In the genomic region with DNA sequence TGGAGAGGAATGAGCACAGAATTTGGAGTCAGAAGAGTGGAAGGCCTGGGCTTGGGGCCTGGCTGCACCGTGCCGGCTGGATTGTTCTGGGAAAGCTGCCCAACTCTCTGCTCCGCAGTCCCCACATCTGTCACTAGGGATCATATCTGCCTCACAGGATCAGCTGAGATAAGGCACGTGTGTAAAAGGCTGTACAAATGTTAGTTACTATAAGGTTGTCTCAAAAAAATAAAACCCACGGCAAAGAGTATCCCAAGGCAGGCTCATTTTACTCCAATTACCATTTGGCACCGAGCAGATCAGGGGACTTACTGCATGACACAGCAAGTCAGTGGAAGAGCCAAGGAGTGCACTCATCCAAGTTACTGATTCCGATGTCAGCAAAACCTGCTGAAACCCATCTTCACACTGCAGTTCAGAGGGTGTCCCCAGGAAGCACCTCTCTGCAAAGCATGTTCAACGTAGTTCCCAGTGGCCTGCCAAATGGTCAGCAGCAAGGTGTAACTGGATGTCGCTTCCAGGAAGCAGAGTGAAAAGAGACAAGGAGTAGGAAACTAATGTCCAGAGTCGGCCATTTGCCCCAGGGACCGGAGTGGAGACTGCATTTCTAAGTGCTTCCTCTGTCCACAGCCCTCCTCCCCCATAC, we compare ENCODE assay signal across 8 cellular contexts. TPM values are rescaled to one million over a fixed set of nuclear protein-coding genes. Genes with fewer than 3 reads are reported as not detected.
DNase-seq lines count a peak whose midpoint lies in the region; FAIRE-seq and TF ChIP-seq lines count a peak whose summit lies in the region.

No MANE protein-coding gene starts in this region.

- H3K4me1 ChIP-seq in astrocyte (ENCODE audit: insufficient read depth, low read length) (peaks cover 26% of the 10 kb centered on the region), hepatocyte (ENCODE audit: insufficient read depth) (peaks cover 15% of the 10 kb centered on the region), small intestine (ENCODE audit: control insufficient read depth in 2 of 2, insufficient read depth in 1 of 2, low read depth in 1 of 2, low read length in 1 of 2) (peaks cover 0 to 3% of the 10 kb centered on the region in 2 donors)

- H3K9me3 ChIP-seq in astrocyte (ENCODE audit: insufficient read depth, low read depth, low read length) (no peaks in the 10 kb centered on the region), hepatocyte (ENCODE audit: low read depth) (no peaks in the 10 kb centered on the region), small intestine (ENCODE audit: control insufficient read depth, low read depth) (no peaks in the 10 kb centered on the region)

- peak overlapping the region; percentile 9 for H3K9ac ChIP-seq in astrocyte (ENCODE audit: low read length)

- peaks cover 2% of the 10 kb centered on the region for H3K9me3 Mint-ChIP-seq in astrocyte (ENCODE audit: unreplicated experiment)

- no peak overlapping the region for H3K4me3 ChIP-seq in Jurkat, Clone E6-1 (ENCODE audit: low read length)
- H3K4me3 ChIP-seq in astrocyte (ENCODE audit: insufficient read depth, low read depth, low read length), result no peak overlapping the region
- no peak overlapping the region for H3K4me3 ChIP-seq in hepatocyte
- no peak overlapping the region for H3K4me3 ChIP-seq in small intestine (ENCODE audit: low read depth in 1 of 2, low read length in 2 of 2)

- H3K27me3 ChIP-seq in astrocyte (ENCODE audit: insufficient read depth, low read length) (no peaks in the 10 kb centered on the region), hepatocyte (no peaks in the 10 kb centered on the region), small intestine (ENCODE audit: control insufficient read depth in 2 of 2, insufficient read depth in 2 of 2, low read length in 2 of 2) (no peaks in the 10 kb centered on the region)

- peaks cover 21% of the 10 kb centered on the region for H3K4me1 Mint-ChIP-seq in astrocyte (ENCODE audit: low read depth, unreplicated experiment)

- no peaks in the 10 kb centered on the region for H3K27me3 Mint-ChIP-seq in astrocyte (ENCODE audit: low read depth, unreplicated experiment)

- DNase-seq in Jurkat, Clone E6-1 (ENCODE audit: low read depth, low spot score), result peak; percentile 28
- peak; percentile 82 for DNase-seq in astrocyte (ENCODE audit: low read depth)
- DNase-seq in hepatocyte (ENCODE audit: low spot score), result peak; percentile 70
- peak; percentile 36 for DNase-seq in small intestine
- DNase-seq in MV-4-11 (lab: John Stamatoyannopoulos, UW), result no peak
- DNase-seq in NCI-H1436 treated with DMSO at 0.1 percent for 48 hours (lab: John Stamatoyannopoulos, UW), result no peak
- DNase-seq in GM13977 (ENCODE audit: low spot score), result no peak

- H3K36me3 ChIP-seq in astrocyte (ENCODE audit: insufficient read depth, low read length), result no peaks in the 10 kb centered on the region
- no peaks in the 10 kb centered on the region for H3K36me3 ChIP-seq in hepatocyte (replicated peaks; ENCODE audit: insufficient read depth, low read depth)
- H3K36me3 ChIP-seq in small intestine (ENCODE audit: control insufficient read depth in 2 of 2, insufficient read depth in 2 of 2, low read length in 2 of 2), result no peaks in the 10 kb centered on the region

- H3K27ac Mint-ChIP-seq in astrocyte (ENCODE audit: unreplicated experiment), result peak overlapping the region; percentile 18

- FAIRE-seq in astrocyte (lab: Jason Lieb, UNC), result no peak
- FAIRE-seq in small intestine (lab: Jason Lieb, UNC), result no peak

- no peaks in the 10 kb centered on the region for H4K20me1 ChIP-seq in astrocyte (ENCODE audit: insufficient read depth, low read length)
- H4K20me1 ChIP-seq in hepatocyte (ENCODE audit: insufficient read depth, poor library complexity, severe bottlenecking), result no peaks in the 10 kb centered on the region

- H2AFZ ChIP-seq in astrocyte (ENCODE audit: low read depth, low read length) (no peak overlapping the region), hepatocyte (no peak overlapping the region)

- H3K4me3 Mint-ChIP-seq in astrocyte (ENCODE audit: unreplicated experiment), result no peak overlapping the region

- H3K9me2 ChIP-seq in hepatocyte (replicated peaks; ENCODE audit: insufficient read depth), result no peaks in the 10 kb centered on the region

- 42% methylated on average over 11 of the region's 11 CpGs for WGBS in hepatocyte (ENCODE audit: low lambda C conversion rate, missing lambda C conversion rate)
- 44 to 48% (median 44%) methylated on average over 11 of the region's 11 CpGs for WGBS in small intestine, 3 donors

- in situ Hi-C loops in GM13977 (cut with MboI; ENCODE audit: low pct_unique_long_range_greater_than_20kb, low sequenced_read_pairs, unreplicated experiment), result no loop called here

- H3K4me2 ChIP-seq in astrocyte (ENCODE audit: low read length) (peak overlapping the region; percentile 31), hepatocyte (peak overlapping the region; percentile 2)

- H3K79me2 ChIP-seq in astrocyte (ENCODE audit: insufficient read depth, low read length) (no peaks in the 10 kb centered on the region), hepatocyte (peaks cover 3% of the 10 kb centered on the region)

- TF ChIP-seq CTCF in 22Rv1 (IDR thresholded peaks at IDR 0.05) (peak; percentile 9; the same call in 1 of the 2 replicates), astrocyte (IDR thresholded peaks at IDR 0.05; ENCODE audit: insufficient read depth, low read depth, low read length) (no peak), hepatocyte (IDR thresholded peaks at IDR 0.05; ENCODE audit: poor library complexity) (peak; percentile 30), GM13977 (IDR thresholded peaks at IDR 0.05; ENCODE audit: extremely low read depth, insufficient read depth, missing control alignments) (no peak)

- H3K27ac ChIP-seq in 22Rv1 (no peak overlapping the region), astrocyte (ENCODE audit: low read depth, low read length) (peak overlapping the region; percentile 16), hepatocyte (peak overlapping the region; percentile 48), small intestine (ENCODE audit: low read depth in 1 of 2, low read length in 1 of 2) (peak overlapping the region in 1 of 2 donors; percentile 36)

- H3K36me3 Mint-ChIP-seq in astrocyte (ENCODE audit: low read depth, unreplicated experiment), result no peaks in the 10 kb centered on the region

RNA-seq across cellular contexts. Expression of a gene that starts 18.1 kb away (rescaled TPM):
- 25.6 TPM for polyA plus RNA-seq in Jurkat, Clone E6-1 (2012; ENCODE audit: insufficient read depth, insufficient read length)
- total RNA-seq in astrocyte (67.0 and 74.3 TPM in 2 replicates), hepatocyte (16.7 and 29.7 TPM in 2 replicates)
- polyA plus RNA-seq in hepatocyte (19.0 and 20.9 TPM in 2 replicates), small intestine (10 to 100 TPM; 11.9 to 20.0 (median 13.6) TPM)

RNA-seq across cellular contexts. Expression of a gene that starts 24.6 kb away (rescaled TPM):
- not detected for polyA plus RNA-seq in Jurkat, Clone E6-1 (2012; ENCODE audit: insufficient read depth, insufficient read length)
- total RNA-seq in astrocyte (0.96 and 1.8 TPM in 2 replicates), hepatocyte (0.50 and 1.1 TPM in 2 replicates)
- polyA plus RNA-seq in hepatocyte (1.1 TPM in 1 of 2 replicates, not detected in the other), small intestine (under 1 TPM in 1 of 3 donors, not detected in 2; 0.39 TPM)

Comparison
In these comparisons a context has a peak if more than half of its experiments do, and no peak if none do; other contexts are left out.
1. CTCF ChIP-seq: peak in 22Rv1 (single experiment) and hepatocyte (single experiment); none in astrocyte (single experiment) and GM13977 (single experiment).
2. DNase-seq: peak in Jurkat, Clone E6-1 (single experiment), astrocyte (single experiment), hepatocyte (single experiment) and small intestine (single experiment); none in MV-4-11 (single experiment), NCI-H1436 treated with DMSO at 0.1 percent for 48 hours (single experiment) and GM13977 (single experiment).